Comparison of ENCODE assay signal across 21 cellular contexts in genomic region chr9:76699966-76700365, GRCh38.
DNase-seq lines count a peak whose midpoint lies in the region; ATAC-seq, FAIRE-seq and TF ChIP-seq lines count a peak whose summit lies in the region.
"Had no signal": no experiment of that assay in that cellular context is flagged by ENCODE, and none has a peak within 500 bp of the region (broad histone marks: within the 10 kb centered on the region; RNA-seq: fewer than 3 reads in every experiment).

No MANE protein-coding gene starts in this region.

- POLR2A ChIA-PET in BJ (lab: Charles Lee): interaction anchor here (0.5 kb wide), 1 partner anchor 290 kb away, joined by 3 read pairs; no protein-coding TSS in a partner anchor

- FAIRE-seq in D721Med (lab: Jason Lieb, UNC): no peak
- FAIRE-seq: kidney had no signal

- no peaks in the 10 kb centered on the region for H3K36me3 ChIP-seq in BJ (ENCODE audit: control insufficient read depth, insufficient read depth, low read length)
- H3K36me3 ChIP-seq: adrenal gland, prostate gland, transverse colon had no signal

- DNase-seq in BJ (ENCODE audit: low read depth) (peak; percentile 19), NCI-H226 (peak; percentile 68), choroid plexus epithelial cell (ENCODE audit: low read depth) (peak; percentile 86), non-pigmented ciliary epithelial cell (ENCODE audit: low read depth) (peak; percentile 43), DMS53 (lab: John Stamatoyannopoulos, UW) (no peak), DMS 273 treated with DMSO at 0.1 percent for 48 hours (lab: John Stamatoyannopoulos, UW) (no peak), left ventricle myocardium superior (no peak), D721Med (ENCODE audit: insufficient read length, low spot score) (no peak)
- DNase-seq: activated CD4-positive, alpha-beta T cell treated with anti-CD3 and anti-CD28 coated beads for 48 hours; activated T-cell treated with anti-CD3 and anti-CD28 coated beads, Interleukin-2, amount 50 U/mL, for 72 hours; adrenal gland; CD4-positive, alpha-beta memory T cell; effector CD4-positive, alpha-beta T cell; glutamatergic neuron; kidney; NCI-H1694 treated with DMSO at 0.1 percent for 48 hours; NCI-H526; stimulated activated CD4-positive, alpha-beta T cell treated with anti-CD3 and anti-CD28 coated beads, Interleukin-1b, Interleukin-23, amount 100 ng/mL, for 48 hours; T-helper 2 cell; transverse colon had no signal

- no peak for ATAC-seq in left ventricle myocardium superior
- ATAC-seq: activated T-cell treated with anti-CD3 and anti-CD28 coated beads, Interleukin-2, amount 50 U/mL, for 72 hours had no signal

- TF ChIP-seq CTCF in BJ (IDR thresholded peaks at IDR 0.05; ENCODE audit: insufficient read depth, low read depth, low read length) (no peak), choroid plexus epithelial cell (conservative IDR thresholded peaks at IDR 0.05; ENCODE audit: low read depth, low read length) (peak; percentile 18), D721Med (IDR thresholded peaks at IDR 0.05; ENCODE audit: insufficient read depth, missing control alignments) (no peak)

- intact Hi-C loops in left ventricle myocardium superior (cut with micrococcal nuclease): loop anchor here (5.0 kb wide), 1 partner anchor 248 kb away; no protein-coding TSS in a partner anchor

- H3K4me3 ChIP-seq in BJ (ENCODE audit: low read depth, low read length): no peak overlapping the region
- no peak overlapping the region for H3K4me3 ChIP-seq in choroid plexus epithelial cell (ENCODE audit: low read depth, low read length)
- H3K4me3 ChIP-seq: adrenal gland, prostate gland, transverse colon had no signal

- H3K27me3 ChIP-seq in BJ (ENCODE audit: control insufficient read depth, insufficient read depth, low read length): no peaks in the 10 kb centered on the region
- H3K27me3 ChIP-seq: adrenal gland had no signal

- CTCF ChIA-PET in BJ (lab: Yijun Ruan, JAX): interaction anchor here (0.7 to 9.4 kb wide), 11 partner anchors 10 to 689 kb away, joined by 3 to 86 read pairs (median 5); partner anchors contain the start of gene GCNT1

Comparison
In these comparisons a context has a peak if more than half of its experiments do, and no peak if none do; other contexts are left out.
1. DNase-seq: peak in BJ (single experiment), NCI-H226 (single experiment), choroid plexus epithelial cell (single experiment) and non-pigmented ciliary epithelial cell (single experiment); none in DMS53 (single experiment), DMS 273 treated with DMSO at 0.1 percent for 48 hours (single experiment), left ventricle myocardium superior (single experiment) and D721Med (single experiment).